Comparison of ENCODE assay signal across 18 cellular contexts in genomic region chr13:31944262-31945160, GRCh38.
DNase-seq lines count a peak whose midpoint lies in the region; ATAC-seq, FAIRE-seq and TF ChIP-seq lines count a peak whose summit lies in the region.
"Had no signal": no experiment of that assay in that cellular context is flagged by ENCODE, and none has a peak within 500 bp of the region (broad histone marks: within the 10 kb centered on the region; RNA-seq: fewer than 3 reads in every experiment).

No MANE protein-coding gene starts in this region.

- H3K4me1 Mint-ChIP-seq in astrocyte (ENCODE audit: low read depth, unreplicated experiment) (peaks cover 30% of the 10 kb centered on the region), type B pancreatic cell (ENCODE audit: unreplicated experiment) (peaks cover 15% of the 10 kb centered on the region)
- peaks cover 4% of the 10 kb centered on the region for H3K4me1 Mint-ChIP-seq in stimulated activated memory B cell treated with anti-CD40 and anti-IgM and Interleukin-4, amounts not matched to agents 10 μg/mL and 1 μg/mL and 100 μg/mL, for 72 hours

- H3K4me1 ChIP-seq in liver (ENCODE audit: control insufficient read depth in 4 of 4, insufficient read depth in 4 of 4, low read length in 3 of 4) = peaks cover 2 to 23% (median 9%) of the 10 kb centered on the region in 4 donors
- no peaks in the 10 kb centered on the region for H3K4me1 ChIP-seq in right lobe of liver
- peaks cover 8% of the 10 kb centered on the region for H3K4me1 ChIP-seq in astrocyte (ENCODE audit: insufficient read depth, low read length)
- peaks cover 11% of the 10 kb centered on the region for H3K4me1 ChIP-seq in mesenchymal stem cell (ENCODE audit: control insufficient read depth, insufficient read depth, low read depth, low read length)
- H3K4me1 ChIP-seq: testis had no signal

- WGBS in liver = 75% methylated on average over 3 of the region's 3 CpGs
- WGBS in right lobe of liver (ENCODE audit: insufficient coverage, low coverage, low lambda C conversion rate, missing lambda C conversion rate) = 76% methylated on average over 3 of the region's 3 CpGs
- WGBS in mesenchymal stem cell = 100% methylated on average over 3 of the region's 3 CpGs

- DNase-seq in right lobe of liver (no peak), astrocyte (ENCODE audit: low read depth) (no peak), mesenchymal stem cell (no peak), type B pancreatic cell (ENCODE audit: extremely low spot score, unreplicated experiment) (no peak), COLO668 (lab: John Stamatoyannopoulos, UW; ENCODE audit: unreplicated experiment) (no peak)
- DNase-seq: SW 1271 had no signal

- H3K27me3 Mint-ChIP-seq in astrocyte (ENCODE audit: low read depth, unreplicated experiment) = peaks cover 1% of the 10 kb centered on the region
- H3K27me3 Mint-ChIP-seq in type B pancreatic cell = no peaks in the 10 kb centered on the region
- H3K27me3 Mint-ChIP-seq in stimulated activated memory B cell treated with anti-CD40 and anti-IgM and Interleukin-4, amounts not matched to agents 10 μg/mL and 1 μg/mL and 100 μg/mL, for 72 hours = no peaks in the 10 kb centered on the region
- H3K27me3 Mint-ChIP-seq: brain had no signal

- no peaks in the 10 kb centered on the region for H3K9me3 ChIP-seq in liver (ENCODE audit: control insufficient read depth in 4 of 4, low read length in 3 of 4)
- no peaks in the 10 kb centered on the region for H3K9me3 ChIP-seq in right lobe of liver
- H3K9me3 ChIP-seq in astrocyte (ENCODE audit: insufficient read depth, low read depth, low read length) = no peaks in the 10 kb centered on the region
- no peaks in the 10 kb centered on the region for H3K9me3 ChIP-seq in mesenchymal stem cell (ENCODE audit: control insufficient read depth, low read length)
- H3K9me3 ChIP-seq: neutrophil, Peyer's patch, sigmoid colon, testis had no signal

- H2AFZ ChIP-seq in astrocyte (ENCODE audit: low read depth, low read length) (no peak overlapping the region), mesenchymal stem cell (ENCODE audit: low read depth, low read length) (no peak overlapping the region)
- H2AFZ ChIP-seq: GM23338 had no signal

- H3K4me2 ChIP-seq in astrocyte (ENCODE audit: low read length) (peak overlapping the region; percentile 25), mesenchymal stem cell (ENCODE audit: low read length, poor library complexity, severe bottlenecking) (no peak overlapping the region)
- H3K4me2 ChIP-seq: GM23338 had no signal

- H3K27me3 ChIP-seq in liver (ENCODE audit: control insufficient read depth in 4 of 4, insufficient read depth in 4 of 4, low read length in 3 of 4) (no peaks in the 10 kb centered on the region), right lobe of liver (no peaks in the 10 kb centered on the region), astrocyte (ENCODE audit: insufficient read depth, low read length) (no peaks in the 10 kb centered on the region), mesenchymal stem cell (ENCODE audit: control insufficient read depth in 1 of 2, insufficient read depth in 1 of 2, low read length in 2 of 2) (no peaks in the 10 kb centered on the region)
- H3K27me3 ChIP-seq: dorsolateral prefrontal cortex, neutrophil, Peyer's patch, sigmoid colon, testis had no signal

- H3K14ac ChIP-seq in mesenchymal stem cell (ENCODE audit: low read length in 2 of 2) = no peak overlapping the region

- no peak overlapping the region for H2BK5ac ChIP-seq in mesenchymal stem cell (ENCODE audit: low read depth, low read length, poor library complexity, severe bottlenecking)

- H3K23ac ChIP-seq in mesenchymal stem cell (ENCODE audit: low read length in 2 of 2) = no peak overlapping the region

- no peaks in the 10 kb centered on the region for H3K79me1 ChIP-seq in mesenchymal stem cell (replicated peaks; ENCODE audit: low read length, poor library complexity, severe bottlenecking)

- no peaks in the 10 kb centered on the region for H3K9me3 Mint-ChIP-seq in astrocyte (ENCODE audit: unreplicated experiment)
- peaks cover 3% of the 10 kb centered on the region for H3K9me3 Mint-ChIP-seq in type B pancreatic cell
- H3K9me3 Mint-ChIP-seq in stimulated activated memory B cell treated with anti-CD40 and anti-IgM and Interleukin-4, amounts not matched to agents 10 μg/mL and 1 μg/mL and 100 μg/mL, for 72 hours = no peaks in the 10 kb centered on the region
- H3K9me3 Mint-ChIP-seq: brain, GM23338 had no signal

- H2BK120ac ChIP-seq in mesenchymal stem cell (ENCODE audit: low read depth, low read length) = no peak overlapping the region

- H3K27ac ChIP-seq in liver (ENCODE audit: low read depth in 1 of 2, low read length in 2 of 2) (peak overlapping the region; percentile 2 to 71), right lobe of liver (peak overlapping the region in 1 of 3 donors; percentile 36), astrocyte (ENCODE audit: low read depth, low read length) (no peak overlapping the region), mesenchymal stem cell (ENCODE audit: low read length, poor library complexity, severe bottlenecking) (peak overlapping the region; percentile 59)
- H3K27ac ChIP-seq: neutrophil, sigmoid colon, testis had no signal

- no peak for FAIRE-seq in astrocyte (lab: Jason Lieb, UNC)

- no peak overlapping the region for H3K27ac Mint-ChIP-seq in astrocyte (ENCODE audit: unreplicated experiment)
- peak overlapping the region; percentile 5 for H3K27ac Mint-ChIP-seq in type B pancreatic cell
- no peak overlapping the region for H3K27ac Mint-ChIP-seq in stimulated activated memory B cell treated with anti-CD40 and anti-IgM and Interleukin-4, amounts not matched to agents 10 μg/mL and 1 μg/mL and 100 μg/mL, for 72 hours
- H3K27ac Mint-ChIP-seq: activated naive CD4-positive, alpha-beta T cell treated with anti-CD3 and anti-CD28 coated beads, Interleukin-2, amount 50 U/mL, for 72 hours; GM23338; IgD-negative memory B cell had no signal

- peak overlapping the region in 1 of 2 experiments; percentile 38 for H3K18ac ChIP-seq in mesenchymal stem cell (ENCODE audit: low read depth in 1 of 2, low read length in 2 of 2)

- H4K8ac ChIP-seq in mesenchymal stem cell (ENCODE audit: low read length) = no peak overlapping the region

- no peaks in the 10 kb centered on the region for H3K79me2 ChIP-seq in astrocyte (ENCODE audit: insufficient read depth, low read length)

- TF ChIP-seq RAD21 in liver (IDR thresholded peaks at IDR 0.05) = no peak

- peak overlapping the region in 1 of 2 experiments; percentile 28 for H3K4ac ChIP-seq in mesenchymal stem cell (ENCODE audit: low read depth in 1 of 2, low read length in 2 of 2)

- H3K36me3 Mint-ChIP-seq in astrocyte (ENCODE audit: low read depth, unreplicated experiment) = no peaks in the 10 kb centered on the region
- H3K36me3 Mint-ChIP-seq in type B pancreatic cell = no peaks in the 10 kb centered on the region
- H3K36me3 Mint-ChIP-seq in stimulated activated memory B cell treated with anti-CD40 and anti-IgM and Interleukin-4, amounts not matched to agents 10 μg/mL and 1 μg/mL and 100 μg/mL, for 72 hours = no peaks in the 10 kb centered on the region
- H3K36me3 Mint-ChIP-seq: activated naive CD4-positive, alpha-beta T cell treated with anti-CD3 and anti-CD28 coated beads, Interleukin-2, amount 50 U/mL, for 72 hours; brain had no signal

- H3K4me3 Mint-ChIP-seq in astrocyte (ENCODE audit: unreplicated experiment) = no peak overlapping the region
- H3K4me3 Mint-ChIP-seq in type B pancreatic cell = no peak overlapping the region
- H3K4me3 Mint-ChIP-seq in stimulated activated memory B cell treated with anti-CD40 and anti-IgM and Interleukin-4, amounts not matched to agents 10 μg/mL and 1 μg/mL and 100 μg/mL, for 72 hours = no peak overlapping the region
- H3K4me3 Mint-ChIP-seq: GM23338, IgD-negative memory B cell had no signal

- H2AK5ac ChIP-seq in mesenchymal stem cell (ENCODE audit: low read length, severe bottlenecking) = peak overlapping the region; percentile 82

- H2BK12ac ChIP-seq in mesenchymal stem cell (ENCODE audit: low read length in 2 of 2) = peak overlapping the region in 1 of 2 experiments; percentile 60

- H3K4me3 ChIP-seq in liver (ENCODE audit: low read depth in 1 of 3, low read length in 3 of 3) (no peak overlapping the region), right lobe of liver (no peak overlapping the region), astrocyte (ENCODE audit: insufficient read depth, low read depth, low read length) (no peak overlapping the region), mesenchymal stem cell (ENCODE audit: insufficient read depth in 1 of 2, low read depth in 1 of 2, low read length in 2 of 2) (peak overlapping the region in 1 of 2 experiments; percentile 7)
- H3K4me3 ChIP-seq: dorsolateral prefrontal cortex, GM23338, Peyer's patch, sigmoid colon, testis had no signal

- no peak overlapping the region for H4K91ac ChIP-seq in mesenchymal stem cell (ENCODE audit: low read length)

- no peak for TF ChIP-seq CTCF in liver (IDR thresholded peaks at IDR 0.05; ENCODE audit: low read depth, low read length, missing input control)
- TF ChIP-seq CTCF in right lobe of liver (IDR thresholded peaks at IDR 0.05) = no peak
- TF ChIP-seq CTCF in astrocyte (IDR thresholded peaks at IDR 0.05; ENCODE audit: insufficient read depth, low read depth, low read length) = no peak
- TF ChIP-seq CTCF in type B pancreatic cell (conservative IDR thresholded peaks at IDR 0.05) = no peak

- H4K20me1 ChIP-seq in astrocyte (ENCODE audit: insufficient read depth, low read length) = no peaks in the 10 kb centered on the region

- H2BK15ac ChIP-seq in mesenchymal stem cell (ENCODE audit: low read depth, poor library complexity, severe bottlenecking) = no peak overlapping the region

- no peaks in the 10 kb centered on the region for H3K36me3 ChIP-seq in liver (ENCODE audit: control insufficient read depth in 4 of 4, insufficient read depth in 3 of 4, low read depth in 1 of 4, low read length in 3 of 4)
- no peaks in the 10 kb centered on the region for H3K36me3 ChIP-seq in right lobe of liver
- H3K36me3 ChIP-seq in astrocyte (ENCODE audit: insufficient read depth, low read length) = no peaks in the 10 kb centered on the region
- H3K36me3 ChIP-seq in mesenchymal stem cell (ENCODE audit: control insufficient read depth in 1 of 2, insufficient read depth in 2 of 2, low read depth in 1 of 2, low read length in 2 of 2) = peaks cover 0 to 3% of the 10 kb centered on the region in 2 experiments
- H3K36me3 ChIP-seq: neutrophil, Peyer's patch, sigmoid colon had no signal

- ATAC-seq in right lobe of liver = no peak
- no peak for ATAC-seq in stimulated activated memory B cell treated with anti-CD40 and anti-IgM and Interleukin-4, amounts not matched to agents 10 μg/mL and 1 μg/mL and 100 μg/mL, for 72 hours
- ATAC-seq in HG02571 (IDR thresholded peaks at IDR 0.05; ENCODE audit: unreplicated experiment) = no peak
- ATAC-seq: activated naive CD4-positive, alpha-beta T cell treated with anti-CD3 and anti-CD28 coated beads, Interleukin-2, amount 50 U/mL, for 72 hours had no signal

- H3K9ac ChIP-seq in liver (ENCODE audit: low read depth in 1 of 2, low read length in 2 of 2) (no peak overlapping the region), astrocyte (ENCODE audit: low read length) (no peak overlapping the region), mesenchymal stem cell (ENCODE audit: low read length) (peak overlapping the region; percentile 52)

- intact Hi-C loops in right lobe of liver (cut with DNase I) = no loop called here

- TF ChIP-seq POLR2A in right lobe of liver (IDR thresholded peaks at IDR 0.05) = no peak

TF ChIP-seq in liver, 16 proteins besides CTCF, POLR2A, EP300 and RAD21 (continues in another document):
- no peak for TF ChIP-seq TAF1 (conservative IDR thresholded peaks at IDR 0.05)
